7 cellular contexts compared by ENCODE assay signal in the genomic region with DNA sequence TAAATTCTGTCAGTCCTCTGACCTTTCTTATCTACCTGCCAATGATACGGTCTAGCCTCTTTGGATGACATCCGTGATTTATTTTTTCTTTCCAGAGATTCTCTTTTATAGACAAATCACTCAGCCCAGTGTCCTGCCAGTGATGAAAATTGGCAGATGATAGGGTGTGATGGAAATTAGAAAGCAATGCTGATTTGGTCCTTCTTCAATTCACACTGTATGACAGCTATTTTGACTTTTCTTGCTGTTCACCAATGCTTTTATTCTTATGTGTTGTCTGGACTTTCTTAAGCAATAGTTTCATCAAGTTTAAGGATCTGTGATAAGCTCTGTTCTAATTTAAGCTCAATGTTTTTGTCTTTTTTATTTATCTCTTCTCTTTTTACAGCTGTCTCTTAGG.
A peak's percentile ranks its signal among the peaks of the same experiment; 100 is the strongest.
DNase-seq lines count a peak whose midpoint lies in the region; ATAC-seq, FAIRE-seq and TF ChIP-seq lines count a peak whose summit lies in the region.
"Not testable (repeated sequence)": the region's sequence is repeated elsewhere in the genome, so short reads cannot be mapped to it uniquely, and the experiment has no call there.

No MANE protein-coding gene starts in this region.

- peak; percentile 27 for FAIRE-seq in A204.1 (lab: Jason Lieb, UNC)
- FAIRE-seq in RCC 7860 (lab: Jason Lieb, UNC); H1 (lab: Jason Lieb, UNC): not testable (repeated sequence)

- 47% methylated on average over 2 of the region's 2 CpGs; no CpG with 5 or more reads in 1 of the 2 experiments for WGBS in H1 (ENCODE audit: extremely low coverage in 1 of 2, insufficient coverage in 1 of 2, insufficient read length in 1 of 2, insufficient replicate concordance in 2 of 2, low coverage in 1 of 2, low lambda C conversion rate in 2 of 2, missing lambda C conversion rate in 1 of 2), 2 experiments
- WGBS in esophagus muscularis mucosa: 31% methylated on average over 2 of the region's 2 CpGs
- WGBS in psoas muscle, 3 donors: 43 to 49% (median 47%) methylated on average over 2 of the region's 2 CpGs
- WGBS in upper lobe of left lung, 2 donors: 27 to 40% methylated on average over 2 of the region's 2 CpGs

- not testable (repeated sequence) for H3K4me2 ChIP-seq in H1 (ENCODE audit: insufficient read depth in 1 of 2, low read depth in 2 of 2, low read length in 2 of 2)

- H3K79me1 ChIP-seq in H1 (ENCODE audit: low read depth, low read length): not testable (repeated sequence)

- TF ChIP-seq CTCF in H1 (IDR thresholded peaks at IDR 0.05; ENCODE audit: control extremely low read depth in 1 of 3, insufficient read depth in 1 of 3, low read depth in 1 of 3, low read length in 3 of 3); esophagus muscularis mucosa (IDR thresholded peaks at IDR 0.05); lower lobe of right lung (IDR thresholded peaks at IDR 0.05); psoas muscle (IDR thresholded peaks at IDR 0.05); upper lobe of left lung (IDR thresholded peaks at IDR 0.05): not testable (repeated sequence)

- H2BK12ac ChIP-seq in H1 (ENCODE audit: low read depth, low read length): not testable (repeated sequence)

- not testable (repeated sequence) for H2BK20ac ChIP-seq in H1 (ENCODE audit: low read length)

- H3K23ac ChIP-seq in H1 (ENCODE audit: insufficient read length): not testable (repeated sequence)

- not testable (repeated sequence) for TF ChIP-seq RAD21 in H1 (IDR thresholded peaks at IDR 0.05 in 1 of 2, conservative IDR thresholded peaks at IDR 0.05 in 1 of 2; ENCODE audit: low read depth in 2 of 2, low read length in 2 of 2)

- H3K4me1 ChIP-seq in H1 (replicated peaks in 1 of 4; ENCODE audit: control insufficient read depth in 3 of 4, insufficient read depth in 4 of 4, low read length in 3 of 4); esophagus muscularis mucosa; lower lobe of right lung; psoas muscle; upper lobe of left lung: not testable (repeated sequence)

- not testable (repeated sequence) for H4K20me1 ChIP-seq in H1 (replicated peaks in 1 of 2; ENCODE audit: control insufficient read depth in 1 of 2, insufficient read depth in 2 of 2, low read length in 2 of 2)

- H2AK5ac ChIP-seq in H1 (ENCODE audit: low read depth, low read length): not testable (repeated sequence)

- H2BK15ac ChIP-seq in H1 (ENCODE audit: low read length): not testable (repeated sequence)

- peaks cover 67% of the 10 kb centered on the region in 2 experiments for H3K9me3 ChIP-seq in H1 (ENCODE audit: insufficient read depth in 2 of 2, low read depth in 1 of 2, low read length in 1 of 2)
- H3K9me3 ChIP-seq in esophagus muscularis mucosa, lower lobe of right lung, psoas muscle, upper lobe of left lung: not testable (repeated sequence)

- not testable (repeated sequence) for H3K79me2 ChIP-seq in H1 (ENCODE audit: control insufficient read depth in 1 of 2, insufficient read depth in 2 of 2, low read length in 2 of 2)

- POLR2A ChIA-PET in H1 (lab: Charles Lee; ENCODE audit: partially characterized antibody): not testable (repeated sequence)

- not testable (repeated sequence) for H3K56ac ChIP-seq in H1 (replicated peaks; ENCODE audit: insufficient read length, low read depth, low read length)

- not testable (repeated sequence) for H3K36me3 ChIP-seq in H1 (ENCODE audit: control insufficient read depth in 2 of 4, insufficient read depth in 4 of 4, low read length in 3 of 4); esophagus muscularis mucosa; lower lobe of right lung; psoas muscle (ENCODE audit: insufficient read depth in 1 of 2, low read depth in 1 of 2); upper lobe of left lung

- not testable (repeated sequence) for H3K27me3 ChIP-seq in H1 (replicated peaks in 1 of 4; ENCODE audit: control insufficient read depth in 3 of 4, extremely low read depth in 1 of 4, insufficient read depth in 3 of 4, low read length in 3 of 4); esophagus muscularis mucosa; lower lobe of right lung (ENCODE audit: low read depth); psoas muscle (ENCODE audit: insufficient read depth in 3 of 3, low read length in 2 of 3); upper lobe of left lung

- H3K27ac ChIP-seq in H1 (ENCODE audit: low read depth, low read length); esophagus muscularis mucosa (replicated peaks in 1 of 4); lower lobe of right lung; psoas muscle; upper lobe of left lung: not testable (repeated sequence)

- not testable (repeated sequence) for H2AFZ ChIP-seq in H1 (ENCODE audit: low read length)

- TF ChIP-seq EP300 in H1 (IDR thresholded peaks at IDR 0.05; ENCODE audit: borderline replicate concordance in 1 of 2, low read depth in 2 of 2, low read length in 2 of 2); esophagus muscularis mucosa (IDR thresholded peaks at IDR 0.05); upper lobe of left lung (IDR thresholded peaks at IDR 0.05): not testable (repeated sequence)

- not testable (repeated sequence) for H4K91ac ChIP-seq in H1 (replicated peaks; ENCODE audit: insufficient read length, low read length)

- H2BK120ac ChIP-seq in H1 (replicated peaks; ENCODE audit: low read depth, low read length): not testable (repeated sequence)

- DNase-seq in RCC 7860 (ENCODE audit: low spot score) (peak; percentile 20), esophagus muscularis mucosa (ENCODE audit: extremely low spot score) (peak; percentile 89)
- DNase-seq in H1 (ENCODE audit: low read depth in 1 of 2, low spot score in 2 of 2); lower lobe of right lung; psoas muscle; upper lobe of left lung: not testable (repeated sequence)

- ATAC-seq in lower lobe of right lung (peak; percentile 1 to 4), psoas muscle (peak in 3 of 4 donors; percentile 6 to 20 (median 14)), upper lobe of left lung (ENCODE audit: low FRiP score in 2 of 2) (peak; percentile 0)

- not testable (repeated sequence) for H2BK5ac ChIP-seq in H1 (ENCODE audit: low read depth, low read length)

- not testable (repeated sequence) for H3K4me3 ChIP-seq in H1 (ENCODE audit: extremely low read depth in 1 of 4, insufficient read depth in 2 of 4, low read depth in 3 of 4, low read length in 4 of 4); esophagus muscularis mucosa; lower lobe of right lung; psoas muscle; upper lobe of left lung

- H3K9ac ChIP-seq in H1 (replicated peaks in 1 of 4; ENCODE audit: extremely low read depth in 1 of 4, low read depth in 3 of 4, low read length in 3 of 4): not testable (repeated sequence)

- CTCF ChIA-PET in H1 (lab: Charles Lee; ENCODE audit: partially characterized antibody): not testable (repeated sequence)

- H3K14ac ChIP-seq in H1 (ENCODE audit: insufficient read length): not testable (repeated sequence)

- intact Hi-C loops in esophagus muscularis mucosa (cut with DNase I); lower lobe of right lung (cut with DNase I); psoas muscle (cut with DNase I): not testable (repeated sequence)

- H3K4ac ChIP-seq in H1 (replicated peaks; ENCODE audit: insufficient read length, low read depth, low read length): not testable (repeated sequence)

- H4K8ac ChIP-seq in H1 (ENCODE audit: extremely low read depth, insufficient read depth, low read length): not testable (repeated sequence)

- TF ChIP-seq POLR2A in H1 (IDR thresholded peaks at IDR 0.05; ENCODE audit: control extremely low read depth in 1 of 2, low read depth in 2 of 2, low read length in 2 of 2); esophagus muscularis mucosa (IDR thresholded peaks at IDR 0.05; ENCODE audit: low read depth); upper lobe of left lung (IDR thresholded peaks at IDR 0.05): not testable (repeated sequence)

- not testable (repeated sequence) for H3K23me2 ChIP-seq in H1 (ENCODE audit: low read depth, low read length)

- not testable (repeated sequence) for H3K18ac ChIP-seq in H1 (ENCODE audit: extremely low read depth, low read length)

- H4K5ac ChIP-seq in H1 (ENCODE audit: insufficient read length, low read depth, low read length): not testable (repeated sequence)

TF ChIP-seq in H1, 55 proteins besides CTCF, POLR2A, EP300 and RAD21:
- 0 out of 2 replicates have a peak, but pooled peaks have one; percentile 5 for TF ChIP-seq ZNF274 (IDR thresholded peaks at IDR 0.05; ENCODE audit: borderline replicate concordance, extremely low read depth, low read length)
TF ChIP-seq in H1: peak in this region for 1; not testable (repeated sequence) for 54.
